Comparison of ENCODE assay signal across 1 cellular context in genomic region chr2:47767880-47768609, GRCh38.
TF ChIP-seq lines count a peak whose summit lies in the region.

No MANE protein-coding gene starts in this region.

TF ChIP-seq in K562, 482 proteins besides CTCF, POLR2A, EP300 and RAD21 (continued from another document):
- TF ChIP-seq E4F1 (CRISPR knock-in tag; IDR thresholded peaks at IDR 0.05; ENCODE audit: borderline replicate concordance) (no peak), DEAF1 (CRISPR knock-in tag; IDR thresholded peaks at IDR 0.05) (peak; percentile 87), HES1 (IDR thresholded peaks at IDR 0.05; ENCODE audit: low read depth) (no peak), CBX3 (IDR thresholded peaks at IDR 0.05; ENCODE audit: borderline replicate concordance in 1 of 2, low read length in 2 of 2) (no peak), ZBTB7A (IDR thresholded peaks at IDR 0.05; ENCODE audit: borderline replicate concordance, control insufficient read depth, low read depth, low read length) (peak; percentile 38; the same call in 1 of the 2 replicates), RB1 (IDR thresholded peaks at IDR 0.05; ENCODE audit: low read depth) (peak; percentile 74), LCOR (CRISPR knock-in tag; IDR thresholded peaks at IDR 0.05) (0 out of 2 replicates have a peak, but pooled peaks have one; percentile 39), HNRNPK (IDR thresholded peaks at IDR 0.05; ENCODE audit: low read depth, low read length, poor library complexity, severe bottlenecking) (no peak), CTCFL (IDR thresholded peaks at IDR 0.05; ENCODE audit: borderline replicate concordance, insufficient read depth, low read depth, low read length, poor library complexity, severe bottlenecking) (no peak), STAG1 (CRISPR knock-in tag; IDR thresholded peaks at IDR 0.05; ENCODE audit: borderline replicate concordance) (peak; percentile 75; the same call in 1 of the 2 replicates), ZNF316 (IDR thresholded peaks at IDR 0.05) (no peak), TFAP4 (CRISPR knock-in tag; IDR thresholded peaks at IDR 0.05; ENCODE audit: borderline replicate concordance) (peak; percentile 41; the same call in 1 of the 2 replicates), CC2D1A (IDR thresholded peaks at IDR 0.05) (peak; percentile 80), ZNF165 (CRISPR knock-in tag; IDR thresholded peaks at IDR 0.05; ENCODE audit: borderline replicate concordance) (no peak), MAZ (CRISPR knock-in tag; conservative IDR thresholded peaks at IDR 0.05 in 1 of 2, IDR thresholded peaks at IDR 0.05 in 1 of 2) (peak in 1 of 2 experiments; percentile 26; a peak in 1 of 4 replicates), ZNF639 (CRISPR knock-in tag; conservative IDR thresholded peaks at IDR 0.05 in 1 of 2, IDR thresholded peaks at IDR 0.05 in 1 of 2) (no peak), ARID2 (IDR thresholded peaks at IDR 0.05) (peak; percentile 73)
